ENCODE assay signal across 23 cellular contexts in the genomic region with DNA sequence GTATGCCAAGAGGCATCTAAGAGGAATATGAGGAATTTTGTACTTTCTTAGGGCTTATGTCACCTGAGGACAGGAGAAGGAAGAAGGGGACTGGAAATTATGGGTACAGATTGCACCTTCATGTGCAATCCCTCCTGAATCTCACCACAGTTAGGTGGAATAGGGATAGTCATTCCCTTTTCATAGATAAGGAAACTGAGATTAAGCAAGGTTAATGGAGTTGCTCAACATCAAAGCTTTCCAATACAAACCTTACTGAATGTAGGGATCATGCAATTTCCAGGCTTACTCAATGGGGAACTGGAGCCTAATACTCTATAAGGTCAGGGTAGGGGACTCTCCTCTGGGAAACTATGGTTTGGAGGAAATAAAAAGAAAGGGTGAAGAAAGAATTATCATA.
"Had no signal": no experiment of that assay in that cellular context is flagged by ENCODE, and none has a peak within 500 bp of the region (broad histone marks: within the 10 kb centered on the region; RNA-seq: fewer than 3 reads in every experiment).

No MANE protein-coding gene starts in this region.

- H2AFZ ChIP-seq: hepatocyte had no signal

- H3K27ac Mint-ChIP-seq: immature natural killer cell, mesothelial cell of epicardium, naive B cell had no signal

- H3K4me3 ChIP-seq: coronary artery, dorsolateral prefrontal cortex, esophagus squamous epithelium, gastroesophageal sphincter, heart left ventricle, hepatocyte, left lung, lower lobe of right lung, mucosa of descending colon had no signal

- H3K27ac ChIP-seq: coronary artery, dorsolateral prefrontal cortex, epithelial cell of prostate, esophagus squamous epithelium, foreskin keratinocyte, gastroesophageal sphincter, heart left ventricle, hepatocyte, left lung, lower lobe of right lung had no signal

- H3K36me3 Mint-ChIP-seq: immature natural killer cell, mesothelial cell of epicardium, naive B cell had no signal

- H3K4me1 ChIP-seq: esophagus squamous epithelium, foreskin keratinocyte, gastroesophageal sphincter, heart left ventricle, left lung, lower lobe of right lung had no signal

- H3K4me2 ChIP-seq: hepatocyte had no signal

- ATAC-seq: esophagus mucosa, foreskin keratinocyte, gastroesophageal sphincter, heart left ventricle, left cardiac atrium, left lung, left ventricle myocardium superior, lower lobe of right lung, mucosa of descending colon had no signal

- H3K4me1 Mint-ChIP-seq: immature natural killer cell, mesothelial cell of epicardium, naive B cell had no signal

- H3K27me3 Mint-ChIP-seq: naive B cell had no signal

- H3K27me3 ChIP-seq: dorsolateral prefrontal cortex, esophagus squamous epithelium, foreskin keratinocyte, gastroesophageal sphincter, heart left ventricle, hepatocyte, left lung had no signal

- H3K36me3 ChIP-seq: esophagus squamous epithelium, gastroesophageal sphincter, heart left ventricle, left lung, lower lobe of right lung had no signal

- DNase-seq: dermis blood vessel endothelial cell; dorsolateral prefrontal cortex; effector CD4-positive, alpha-beta T cell; effector memory CD4-positive, alpha-beta T cell; erythroblast; esophagus squamous epithelium; foreskin keratinocyte; heart left ventricle; hypothalamus; immature natural killer cell; left cardiac atrium; left lung; left ventricle myocardium superior; lower lobe of right lung; mesenchymal stem cell; mucosa of descending colon; naive B cell had no signal

- H3K4me3 Mint-ChIP-seq: immature natural killer cell, mesothelial cell of epicardium, naive B cell had no signal
